18 cellular contexts compared by ENCODE assay signal in the genomic region with DNA sequence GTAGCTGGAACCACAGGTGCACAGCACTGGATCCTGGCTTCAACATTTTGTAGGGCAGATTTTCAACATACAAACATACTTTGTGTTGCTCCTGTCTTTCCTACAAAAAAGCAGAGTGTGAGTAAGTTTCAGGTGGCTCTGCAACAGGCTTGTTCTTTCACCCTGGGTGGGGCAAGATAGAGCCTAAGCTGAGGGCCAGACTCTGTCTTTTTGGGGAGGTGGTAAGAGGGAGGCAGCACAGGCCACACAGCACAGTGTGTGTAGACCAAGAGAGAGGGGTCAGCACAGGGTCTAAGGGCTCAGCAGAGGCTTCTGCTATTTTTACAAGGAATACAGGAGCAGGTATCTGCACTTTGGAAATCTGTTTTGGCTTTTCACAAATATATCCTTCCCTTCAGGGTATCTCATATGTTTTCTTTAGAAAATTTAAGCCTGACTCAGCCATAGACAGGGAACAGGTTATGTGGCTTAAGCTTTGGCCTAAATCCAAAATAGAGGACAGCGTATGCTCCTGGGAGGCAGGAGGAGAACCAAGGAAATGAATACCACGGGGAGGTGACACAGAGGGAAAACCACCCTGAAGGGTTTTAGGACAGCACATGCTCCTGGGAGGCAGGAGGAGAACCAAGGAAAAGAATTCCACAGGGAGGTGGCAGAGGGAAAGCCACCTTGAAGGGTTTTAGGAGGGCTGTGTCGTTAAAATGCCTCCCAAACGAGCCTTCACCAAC. TPM values are rescaled to one million over a fixed set of nuclear protein-coding genes. Genes with fewer than 3 reads are reported as not detected.
DNase-seq lines count a peak whose midpoint lies in the region; ATAC-seq and TF ChIP-seq lines count a peak whose summit lies in the region.
"Had no signal": no experiment of that assay in that cellular context is flagged by ENCODE, and none has a peak within 500 bp of the region (broad histone marks: within the 10 kb centered on the region; RNA-seq: fewer than 3 reads in every experiment).

No MANE protein-coding gene starts in this region.

- H3K27ac ChIP-seq in left ventricle myocardium inferior (replicated peaks) = peak overlapping the region; percentile 12
- H3K27ac ChIP-seq: upper lobe of right lung had no signal

- H3K4me3 Mint-ChIP-seq in activated T-cell treated with anti-CD3 and anti-CD28 coated beads, Interleukin-2, amount 50 U/mL, for 72 hours = no peak overlapping the region
- H3K4me3 Mint-ChIP-seq: activated CD4-positive, alpha-beta T cell treated with anti-CD3 and anti-CD28 coated beads, Interleukin-2, amount 10 ng/mL, durations not matched to agents 24 days and 14 days; naive thymus-derived CD4-positive, alpha-beta T cell had no signal

- no peak overlapping the region for H3K27ac Mint-ChIP-seq in activated T-cell treated with anti-CD3 and anti-CD28 coated beads, Interleukin-2, amount 50 U/mL, for 72 hours
- H3K27ac Mint-ChIP-seq: activated CD4-positive, alpha-beta T cell treated with anti-CD3 and anti-CD28 coated beads, Interleukin-2, amount 10 ng/mL, durations not matched to agents 24 days and 14 days had no signal

- H3K27me3 Mint-ChIP-seq in activated T-cell treated with anti-CD3 and anti-CD28 coated beads, Interleukin-2, amount 50 U/mL, for 72 hours (ENCODE audit: low read depth) = no peaks in the 10 kb centered on the region
- H3K27me3 Mint-ChIP-seq: activated CD4-positive, alpha-beta T cell treated with anti-CD3 and anti-CD28 coated beads, Interleukin-2, amount 10 ng/mL, durations not matched to agents 24 days and 14 days; naive thymus-derived CD4-positive, alpha-beta T cell had no signal

- CTCF ChIA-PET in GM10248 (lab: Yijun Ruan, JAX) = interaction anchor here (1.3 kb wide), 1 partner anchor 16 kb away, joined by 3 read pairs; no protein-coding TSS in a partner anchor

- H3K9me3 ChIP-seq in left ventricle myocardium inferior (replicated peaks) = no peaks in the 10 kb centered on the region
- H3K9me3 ChIP-seq: upper lobe of right lung had no signal

- POLR2A ChIA-PET in GM10248 (lab: Yijun Ruan, JAX) = no interaction called here

- ATAC-seq in Right ventricle myocardium inferior (no peak), GM19463 (IDR thresholded peaks at IDR 0.05; ENCODE audit: unreplicated experiment) (no peak), GM19023 (IDR thresholded peaks at IDR 0.05; ENCODE audit: unreplicated experiment) (no peak)
- no peak for ATAC-seq in activated T-cell treated with anti-CD3 and anti-CD28 coated beads, Interleukin-2, amount 50 U/mL, for 72 hours (replicated peaks in 1 of 2)
- ATAC-seq: left ventricle myocardium superior; naive thymus-derived CD4-positive, alpha-beta T cell; upper lobe of right lung had no signal

- H3K4me1 Mint-ChIP-seq in activated T-cell treated with anti-CD3 and anti-CD28 coated beads, Interleukin-2, amount 50 U/mL, for 72 hours (ENCODE audit: low read depth) = no peaks in the 10 kb centered on the region

- H3K36me3 ChIP-seq in left ventricle myocardium inferior = peaks cover 56% of the 10 kb centered on the region

- no peak for TF ChIP-seq CTCF in left ventricle myocardium inferior (IDR thresholded peaks at IDR 0.05; ENCODE audit: borderline replicate concordance)
- TF ChIP-seq CTCF in GM10248 (IDR thresholded peaks at IDR 0.05; ENCODE audit: control extremely low read depth, extremely low read depth, low read depth, missing control alignments) = no peak

- peaks cover 11% of the 10 kb centered on the region for H3K4me1 ChIP-seq in left ventricle myocardium inferior

- DNase-seq in left ventricle myocardium inferior = no peak
- no peak for DNase-seq in Right ventricle myocardium inferior (ENCODE audit: missing footprints)
- peak; percentile 33 for DNase-seq in T1000 (lab: John Stamatoyannopoulos, UW)
- DNase-seq in glomerular visceral epithelial cell (ENCODE audit: extremely low spot score) = peak; percentile 54
- DNase-seq in activated T-cell treated with anti-CD3 and anti-CD28 coated beads, Interleukin-2, amount 50 U/mL, for 72 hours = no peak
- DNase-seq in GM10248 (ENCODE audit: extremely low spot score) = no peak
- DNase-seq: activated CD4-positive, alpha-beta T cell treated with anti-CD3 and anti-CD28 coated beads, Interleukin-2, amount 10 ng/mL, durations not matched to agents 24 days and 14 days; activated T-cell treated with anti-CD3 and anti-CD28 coated beads, Interleukin-2, amount 50 U/mL, for 48 hours; amniotic stem cell; hippocampal formation; left ventricle myocardium superior; naive thymus-derived CD4-positive, alpha-beta T cell; NCI-H1436; NCI-H345; stimulated activated CD4-positive, alpha-beta T cell treated with anti-CD3 and anti-CD28 coated beads, Interleukin-4, amount 100 ng/mL, for 1 hour; upper lobe of right lung had no signal

- no peaks in the 10 kb centered on the region for H3K27me3 ChIP-seq in left ventricle myocardium inferior (ENCODE audit: low read depth)
- H3K27me3 ChIP-seq: upper lobe of right lung had no signal

- intact Hi-C loops in left ventricle myocardium inferior (cut with micrococcal nuclease) (no loop called here), Right ventricle myocardium inferior (cut with DNase I) (no loop called here)

- H3K36me3 Mint-ChIP-seq in activated T-cell treated with anti-CD3 and anti-CD28 coated beads, Interleukin-2, amount 50 U/mL, for 72 hours (ENCODE audit: insufficient read depth in 2 of 2) = peaks cover 5 to 9% of the 10 kb centered on the region in 2 donors

- H3K4me3 ChIP-seq in left ventricle myocardium inferior = no peak overlapping the region
- H3K4me3 ChIP-seq: upper lobe of right lung had no signal

- H3K9me3 Mint-ChIP-seq in activated T-cell treated with anti-CD3 and anti-CD28 coated beads, Interleukin-2, amount 50 U/mL, for 72 hours = no peaks in the 10 kb centered on the region
- H3K9me3 Mint-ChIP-seq: activated CD4-positive, alpha-beta T cell treated with anti-CD3 and anti-CD28 coated beads, Interleukin-2, amount 10 ng/mL, durations not matched to agents 24 days and 14 days had no signal

RNA-seq across cellular contexts. Expression of gene EMC8, which starts 21.6 kb away (rescaled TPM):
- total RNA-seq in left ventricle myocardium inferior (22.5 TPM), Right ventricle myocardium inferior (25.8 TPM)
- 10 to 100 TPM; 26.5 to 32.8 TPM for total RNA-seq in activated T-cell treated with anti-CD3 and anti-CD28 coated beads, Interleukin-2, amount 50 U/mL, for 72 hours

RNA-seq across cellular contexts. Expression of gene COX4I1, which starts 21.7 kb away (rescaled TPM):
- total RNA-seq in left ventricle myocardium inferior (1,881 TPM), Right ventricle myocardium inferior (2,129 TPM)
- total RNA-seq in activated T-cell treated with anti-CD3 and anti-CD28 coated beads, Interleukin-2, amount 50 U/mL, for 72 hours = 100 to 1,000 TPM; 627 to 635 TPM

RNA-seq across cellular contexts. Expression of gene C16orf74, which starts 26.9 kb away (rescaled TPM):
- total RNA-seq in left ventricle myocardium inferior = 2.3 TPM
- 0.95 TPM for total RNA-seq in Right ventricle myocardium inferior
- 1 to 10 TPM in 1 of 2 donors, not detected in 1; 1.2 TPM for total RNA-seq in activated T-cell treated with anti-CD3 and anti-CD28 coated beads, Interleukin-2, amount 50 U/mL, for 72 hours

Comparison
In these comparisons a context has a peak if more than half of its experiments do, and no peak if none do; other contexts are left out.
1. DNase-seq: peak in T1000 (single experiment) and glomerular visceral epithelial cell (single experiment); none in left ventricle myocardium inferior (single experiment), Right ventricle myocardium inferior (single experiment), activated T-cell treated with anti-CD3 and anti-CD28 coated beads, Interleukin-2, amount 50 U/mL, for 72 hours (0 of 2) and GM10248 (single experiment).